In genomic region chr22:45597460-45598192, GRCh38 we compare ENCODE assay signal across 1 cellular context.
A peak's percentile ranks its signal among the peaks of the same experiment; 100 is the strongest.
TF ChIP-seq lines count a peak whose summit lies in the region.

No MANE protein-coding gene starts in this region.

TF ChIP-seq in HepG2, 621 proteins besides CTCF, POLR2A, EP300 and RAD21 (continued from another document and continues in another):
- TF ChIP-seq ZNF646 (CRISPR knock-in tag; IDR thresholded peaks at IDR 0.05) (no peak), ZMYM4 (CRISPR knock-in tag; IDR thresholded peaks at IDR 0.05) (peak; percentile 60), ZMAT3 (CRISPR knock-in tag; conservative IDR thresholded peaks at IDR 0.05) (no peak), ZNF761 (CRISPR knock-in tag; conservative IDR thresholded peaks at IDR 0.05) (no peak), HIC2 (CRISPR knock-in tag; IDR thresholded peaks at IDR 0.05; ENCODE audit: low read depth) (0 out of 2 replicates have a peak, but pooled peaks have one; percentile 26), ZNF609 (CRISPR knock-in tag; IDR thresholded peaks at IDR 0.05; ENCODE audit: borderline replicate concordance) (peak; percentile 68; the same call in 1 of the 2 replicates), FOXM1 (CRISPR knock-in tag; IDR thresholded peaks at IDR 0.05) (no peak), IRX3 (CRISPR knock-in tag; IDR thresholded peaks at IDR 0.05; ENCODE audit: borderline replicate concordance, low read depth) (no peak), HNF1A (IDR thresholded peaks at IDR 0.05; ENCODE audit: low read depth) (0 out of 2 replicates have a peak, but pooled peaks have one; percentile 14), HNF1A (CRISPR knock-in tag; IDR thresholded peaks at IDR 0.05; ENCODE audit: borderline replicate concordance) (peak; percentile 41; the same call in 1 of the 2 replicates), PCBP2 (optimal IDR thresholded peaks at IDR 0.05; ENCODE audit: low read depth, low read length, poor library complexity, severe bottlenecking) (no peak), CREB3 (CRISPR knock-in tag; IDR thresholded peaks at IDR 0.05) (no peak), NR0B2 (CRISPR knock-in tag; IDR thresholded peaks at IDR 0.05) (0 out of 2 replicates have a peak, but pooled peaks have one; percentile 45), NBN (conservative IDR thresholded peaks at IDR 0.05) (no peak), TEAD3 (CRISPR knock-in tag; optimal IDR thresholded peaks at IDR 0.05; ENCODE audit: borderline replicate concordance) (peak; percentile 92), ZNF747 (CRISPR knock-in tag; IDR thresholded peaks at IDR 0.05; ENCODE audit: borderline replicate concordance) (0 out of 2 replicates have a peak, but pooled peaks have one; percentile 22), NPAS2 (CRISPR knock-in tag; IDR thresholded peaks at IDR 0.05; ENCODE audit: borderline replicate concordance) (no peak), FOXO4 (CRISPR knock-in tag; conservative IDR thresholded peaks at IDR 0.05) (no peak), ZNF891 (CRISPR knock-in tag; IDR thresholded peaks at IDR 0.05) (no peak), ZHX1 (CRISPR knock-in tag; IDR thresholded peaks at IDR 0.05; ENCODE audit: low read depth) (no peak), ZNF644 (CRISPR knock-in tag; IDR thresholded peaks at IDR 0.05; ENCODE audit: low read depth) (no peak), PRMT3 (CRISPR knock-in tag; IDR thresholded peaks at IDR 0.05; ENCODE audit: borderline replicate concordance, low read depth) (no peak), PPARG (CRISPR knock-in tag; conservative IDR thresholded peaks at IDR 0.05) (no peak), ZBTB39 (CRISPR knock-in tag; IDR thresholded peaks at IDR 0.05) (no peak), ZNF782 (CRISPR knock-in tag; IDR thresholded peaks at IDR 0.05; ENCODE audit: borderline replicate concordance) (peak; percentile 68; the same call in 1 of the 2 replicates)
